ENCODE assay signal across 9 cellular contexts in genomic region chr22:29907753-29908515, GRCh38. TPM values are rescaled to one million over a fixed set of nuclear protein-coding genes. Genes with fewer than 3 reads are reported as not detected.
DNase-seq lines count a peak whose midpoint lies in the region; ATAC-seq and TF ChIP-seq lines count a peak whose summit lies in the region.
"Had no signal": no experiment of that assay in that cellular context is flagged by ENCODE, and none has a peak within 500 bp of the region (broad histone marks: within the 10 kb centered on the region; RNA-seq: fewer than 3 reads in every experiment).

No MANE protein-coding gene starts in this region.

- H3K4me3 ChIP-seq in SK-N-SH (ENCODE audit: low read depth in 2 of 2, low read length in 1 of 2) (peak overlapping the region in 1 of 2 experiments; percentile 1; a peak in 1 of 4 replicates), osteoblast (ENCODE audit: insufficient read depth, low read length) (no peak overlapping the region)

- H3K4me2 ChIP-seq in SK-N-SH (peak overlapping the region; percentile 45), osteoblast (ENCODE audit: insufficient read depth, low read length) (peak overlapping the region; percentile 33)

- peak overlapping the region; percentile 53 to 74; a peak in 3 of 4 replicates for H3K27ac ChIP-seq in SK-N-SH (ENCODE audit: low read depth in 2 of 2, low read length in 1 of 2)
- H3K27ac ChIP-seq in osteoblast (ENCODE audit: low read depth, low read length): peak overlapping the region; percentile 46

- no peak for TF ChIP-seq RAD21 in SK-N-SH (IDR thresholded peaks at IDR 0.05; ENCODE audit: low read length)

- ATAC-seq in GM21381 (IDR thresholded peaks at IDR 0.05; ENCODE audit: unreplicated experiment) (no peak), GM21367 (IDR thresholded peaks at IDR 0.05; ENCODE audit: unreplicated experiment) (no peak), GM21526 (IDR thresholded peaks at IDR 0.05; ENCODE audit: low FRiP score, unreplicated experiment) (no peak)
- ATAC-seq: T-cell had no signal

- H3K4me1 ChIP-seq in SK-N-SH (ENCODE audit: control insufficient read depth in 1 of 2, insufficient read depth in 2 of 2, low read depth in 1 of 2, low read length in 1 of 2): peaks cover 4 to 23% of the 10 kb centered on the region in 2 experiments
- H3K4me1 ChIP-seq in osteoblast (ENCODE audit: insufficient read depth, low read length): peaks cover 32% of the 10 kb centered on the region

- H2AFZ ChIP-seq in SK-N-SH (ENCODE audit: low read depth) (no peak overlapping the region), osteoblast (ENCODE audit: low read length) (no peak overlapping the region)

- peaks cover 29% of the 10 kb centered on the region for H3F3A ChIP-seq in SK-N-SH (replicated peaks; ENCODE audit: insufficient read depth)

- 34% methylated on average over 5 of the region's 5 CpGs for WGBS in SK-N-SH (ENCODE audit: low lambda C conversion rate)

- DNase-seq in DMS79 treated with DMSO at 0.1 percent for 48 hours (lab: John Stamatoyannopoulos, UW) (peak; percentile 57), LoVo (ENCODE audit: low spot score) (peak; percentile 95), SK-N-SH (peak; percentile 14), fibroblast of peridontal ligament (ENCODE audit: extremely low read depth) (peak; percentile 92), osteoblast (ENCODE audit: insufficient read length, low spot score, missing footprints) (peak; percentile 52)

- H3K79me2 ChIP-seq in SK-N-SH (ENCODE audit: insufficient read depth) (peaks cover 87% of the 10 kb centered on the region), osteoblast (ENCODE audit: insufficient read depth, low read length) (peaks cover 73% of the 10 kb centered on the region)

- H4K20me1 ChIP-seq in SK-N-SH (ENCODE audit: insufficient read depth) (peaks cover 46% of the 10 kb centered on the region), osteoblast (ENCODE audit: insufficient read depth, low read length) (peaks cover 60% of the 10 kb centered on the region)

- H3K36me3 ChIP-seq in SK-N-SH (replicated peaks in 1 of 2; ENCODE audit: control insufficient read depth in 1 of 2, insufficient read depth in 2 of 2, low read length in 1 of 2) (no peaks in the 10 kb centered on the region), osteoblast (ENCODE audit: insufficient read depth, low read length) (no peaks in the 10 kb centered on the region)

- no peaks in the 10 kb centered on the region for H3K9me3 ChIP-seq in SK-N-SH
- H3K9me3 ChIP-seq in osteoblast (ENCODE audit: low read depth, low read length): no peaks in the 10 kb centered on the region

- H3K27me3 ChIP-seq in SK-N-SH (ENCODE audit: insufficient read depth) (no peaks in the 10 kb centered on the region), osteoblast (ENCODE audit: insufficient read depth, low read length) (no peaks in the 10 kb centered on the region)

- CTCF ChIA-PET in SK-N-SH (lab: Yijun Ruan, JAX): interaction anchor here (0.6 to 1.5 kb wide), 2 partner anchors 94 to 97 kb away, joined by 3 to 4 read pairs; no protein-coding TSS in a partner anchor

- peak in 1 of 2 experiments; percentile 87; a peak in 2 of 4 replicates for TF ChIP-seq EP300 in SK-N-SH (IDR thresholded peaks at IDR 0.05; ENCODE audit: borderline replicate concordance in 1 of 2, low read depth in 1 of 2, low read length in 1 of 2)

- POLR2A ChIA-PET in SK-N-SH (lab: Yijun Ruan, JAX): no interaction called here

- no peak for TF ChIP-seq CTCF in SK-N-SH (IDR thresholded peaks at IDR 0.05)
- TF ChIP-seq CTCF in osteoblast (IDR thresholded peaks at IDR 0.05; ENCODE audit: extremely low read depth, low read depth, low read length): no peak

- H3K9me2 ChIP-seq in SK-N-SH: no peaks in the 10 kb centered on the region

- H3K9ac ChIP-seq in SK-N-SH: peak overlapping the region; percentile 19; the same call in 1 of the 2 replicates

TF ChIP-seq in SK-N-SH, 30 proteins besides CTCF, POLR2A, EP300 and RAD21 (continues in another document):
- no peak for TF ChIP-seq SIN3A (IDR thresholded peaks at IDR 0.05; ENCODE audit: borderline replicate concordance, low read depth, low read length)
- TF ChIP-seq YY1 (IDR thresholded peaks at IDR 0.05; ENCODE audit: low read depth): peak; percentile 53; the same call in 1 of the 2 replicates
- no peak for TF ChIP-seq RCOR1 (IDR thresholded peaks at IDR 0.05; ENCODE audit: low read length)
- peak; percentile 65; the same call in 1 of the 2 replicates for TF ChIP-seq MEF2A (IDR thresholded peaks at IDR 0.05; ENCODE audit: borderline replicate concordance, low read depth)
- no peak for TF ChIP-seq RFX5 (IDR thresholded peaks at IDR 0.05; ENCODE audit: low read length)
- no peak for TF ChIP-seq CHD2 (IDR thresholded peaks at IDR 0.05; ENCODE audit: low read length, partially characterized antibody)
- TF ChIP-seq EZH2phosphoT487 (IDR thresholded peaks at IDR 0.05; ENCODE audit: borderline replicate concordance, low read depth): no peak
- no peak for TF ChIP-seq NRF1 (IDR thresholded peaks at IDR 0.05; ENCODE audit: low read depth, low read length)
- no peak for TF ChIP-seq USF1 (IDR thresholded peaks at IDR 0.05; ENCODE audit: borderline replicate concordance, low read depth)
- peak; percentile 93 for TF ChIP-seq PBX3 (IDR thresholded peaks at IDR 0.05)
- TF ChIP-seq TEAD4 (IDR thresholded peaks at IDR 0.05; ENCODE audit: borderline replicate concordance, insufficient read depth): peak; percentile 79
- TF ChIP-seq ZBTB33 (IDR thresholded peaks at IDR 0.05; ENCODE audit: borderline replicate concordance, low read depth): peak; percentile 72; the same call in 1 of the 2 replicates
- TF ChIP-seq IRF3 (IDR thresholded peaks at IDR 0.05; ENCODE audit: low read depth, low read length): no peak
- TF ChIP-seq TAF1 (IDR thresholded peaks at IDR 0.05; ENCODE audit: borderline replicate concordance, low read depth, low read length): no peak
- TF ChIP-seq ELF1 (IDR thresholded peaks at IDR 0.05): no peak
- TF ChIP-seq MAX (IDR thresholded peaks at IDR 0.05; ENCODE audit: low read depth): peak; percentile 69; the same call in 1 of the 2 replicates
- TF ChIP-seq SMC3 (IDR thresholded peaks at IDR 0.05; ENCODE audit: low read depth, low read length): no peak
- TF ChIP-seq USF2 (IDR thresholded peaks at IDR 0.05; ENCODE audit: borderline replicate concordance, low read depth, low read length): no peak
- no peak for TF ChIP-seq FOXM1 (IDR thresholded peaks at IDR 0.05; ENCODE audit: low read depth)
- peak; percentile 88 for TF ChIP-seq TCF12 (IDR thresholded peaks at IDR 0.05)
- TF ChIP-seq GABPA (IDR thresholded peaks at IDR 0.05; ENCODE audit: low read depth): no peak

RNA-seq across cellular contexts. Expression of gene MTMR3, which starts 25.0 kb away (rescaled TPM):
- 20.4 and 26.0 TPM in 2 replicates for polyA plus RNA-seq in SK-N-SH (2012; rRNA removed)
- polyA plus RNA-seq in SK-N-SH (2012; cell fraction: cytosol; rRNA removed): 10.1 and 11.9 TPM in 2 replicates
- polyA plus RNA-seq in SK-N-SH (2012; cell fraction: nucleus; rRNA removed): 97.2 and 107 TPM in 2 replicates
- total RNA-seq in osteoblast: 36.5 and 36.9 TPM in 2 replicates

Comparison
In these comparisons a context has a peak if more than half of its experiments do, and no peak if none do; other contexts are left out.
1. DNase-seq: peak in every context shown above with its lines; median percentile 95 in LoVo; 92 in fibroblast of peridontal ligament; 57 in DMS79 treated with DMSO at 0.1 percent for 48 hours; 52 in osteoblast; 14 in SK-N-SH.